Comparison of ENCODE assay signal across 13 cellular contexts in genomic region chr20:39813190-39813829, GRCh38.
"Had no signal": no experiment of that assay in that cellular context is flagged by ENCODE, and none has a peak within 500 bp of the region (broad histone marks: within the 10 kb centered on the region; RNA-seq: fewer than 3 reads in every experiment).

No MANE protein-coding gene starts in this region.

- H3K27ac ChIP-seq: brain microvascular endothelial cell, gastroesophageal sphincter, hepatocyte, testis had no signal

- H3K4me3 ChIP-seq: gastroesophageal sphincter, hepatocyte, testis had no signal

- H2AFZ ChIP-seq: hepatocyte had no signal

- H3K4me1 ChIP-seq: gastroesophageal sphincter, testis had no signal

- ATAC-seq: activated CD4-positive, CD25-positive, alpha-beta regulatory T cell treated with anti-CD3 and anti-CD28 coated beads, Interleukin-2, amount 50 U/mL, for 24 hours; activated T-cell treated with anti-CD3 and anti-CD28 coated beads, Interleukin-2, amount 50 U/mL, for 4 hours; effector memory CD8-positive, alpha-beta T cell; gastroesophageal sphincter had no signal

- H3K9me3 ChIP-seq: gastroesophageal sphincter, testis had no signal

- H3K79me2 ChIP-seq: hepatocyte had no signal

- H3K27me3 ChIP-seq: brain microvascular endothelial cell, gastroesophageal sphincter, hepatocyte, testis had no signal

- DNase-seq: activated gamma-delta T cell; activated naive CD8-positive, alpha-beta T cell treated with anti-CD3 and anti-CD28 coated beads for 36 hours; activated T-cell treated with anti-CD3 and anti-CD28 coated beads, Interleukin-2, amount 50 U/mL, for 4 hours; brain microvascular endothelial cell; cerebellar nuclear complex; effector memory CD8-positive, alpha-beta T cell; kidney glomerular epithelial cell; stimulated activated CD4-positive, alpha-beta T cell treated with anti-CD3 and anti-CD28 coated beads, Interleukin-4, amount 100 ng/mL, for 1 hour; stimulated activated CD8-positive, alpha-beta memory T cell treated with anti-CD3 and anti-CD28 coated beads, Interleukin-4, amount 100 ng/mL, for 48 hours; testis had no signal

- H3K4me2 ChIP-seq: hepatocyte had no signal

- H3K36me3 ChIP-seq: brain microvascular endothelial cell, gastroesophageal sphincter had no signal
